Comparison of ENCODE assay signal across 20 cellular contexts in genomic region chrX:38937926-38938325, GRCh38.
"Had no signal": no experiment of that assay in that cellular context is flagged by ENCODE, and none has a peak within 500 bp of the region (broad histone marks: within the 10 kb centered on the region; RNA-seq: fewer than 3 reads in every experiment).

No MANE protein-coding gene starts in this region.

- H3K27ac ChIP-seq: coronary artery, dorsolateral prefrontal cortex, heart left ventricle, left lung, lower lobe of right lung, parathyroid adenoma, testis, tibial nerve, upper lobe of right lung had no signal

- H3K27me3 ChIP-seq: heart left ventricle, left lung, sigmoid colon, testis, tibial nerve, upper lobe of right lung had no signal

- H3K4me1 ChIP-seq: heart left ventricle, left lung, lower lobe of right lung, parathyroid adenoma, testis, tibial nerve, upper lobe of right lung had no signal

- DNase-seq: dorsolateral prefrontal cortex; effector CD8-positive, alpha-beta T cell; foreskin melanocyte; heart left ventricle; hippocampal formation; kidney glomerular epithelial cell; left lung; lower lobe of right lung; midbrain; naive B cell; occipital lobe; sigmoid colon; stimulated activated CD4-positive, alpha-beta T cell treated with anti-CD3 and anti-CD28 coated beads, Interleukin-4, amount 100 ng/mL, for 1 hour; stimulated activated CD8-positive, alpha-beta memory T cell treated with anti-CD3 and anti-CD28 coated beads, Interleukin-4, amount 100 ng/mL, for 48 hours; upper lobe of right lung had no signal

- H3K9me3 ChIP-seq: left lung, lower lobe of right lung, sigmoid colon, testis, tibial nerve, upper lobe of right lung had no signal

- H3K36me3 ChIP-seq: heart left ventricle, left lung, lower lobe of right lung, sigmoid colon, tibial nerve, upper lobe of right lung had no signal

- H3K4me3 ChIP-seq: coronary artery, dorsolateral prefrontal cortex, heart left ventricle, left lung, lower lobe of right lung, sigmoid colon, testis, tibial nerve, upper lobe of right lung had no signal

- ATAC-seq: heart left ventricle; left lung; lower lobe of right lung; stimulated activated effector memory CD8-positive, alpha-beta T cell treated with anti-CD3 and anti-CD28 coated beads, Interleukin-12 subunit alpha, Interleukin-12 subunit beta, amount 100 ng/mL, for 72 hours; upper lobe of right lung had no signal
